ENCODE assay signal across 27 cellular contexts in the genomic region with DNA sequence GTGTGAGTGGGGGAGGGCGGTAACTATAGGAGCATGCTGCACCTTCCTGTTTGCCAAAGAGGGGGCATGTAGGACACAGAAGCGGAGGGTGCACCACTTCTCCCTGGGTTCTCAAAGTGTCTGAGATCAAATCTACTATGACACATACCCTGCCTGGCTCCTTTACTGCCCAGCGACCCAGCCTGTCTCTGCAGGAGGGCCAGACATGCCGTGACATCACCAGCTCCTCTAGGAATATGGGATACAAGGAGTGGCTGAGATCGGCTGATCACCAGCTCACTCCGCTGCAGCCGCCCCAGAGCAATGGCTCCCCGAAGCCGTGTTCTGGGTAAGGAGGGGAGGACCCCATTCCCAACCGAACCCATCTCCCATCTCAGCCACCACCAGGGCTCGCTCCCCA. TPM values are rescaled to one million over a fixed set of nuclear protein-coding genes. Genes with fewer than 3 reads are reported as not detected.
"Had no signal": no experiment of that assay in that cellular context is flagged by ENCODE, and none has a peak within 500 bp of the region (broad histone marks: within the 10 kb centered on the region; RNA-seq: fewer than 3 reads in every experiment).

No MANE protein-coding gene starts in this region.

- H3K27ac Mint-ChIP-seq: activated naive CD4-positive, alpha-beta T cell treated with anti-CD3 and anti-CD28 coated beads for 36 hours; activated naive CD8-positive, alpha-beta T cell treated with anti-CD3 and anti-CD28 coated beads, Interleukin-2, amount 50 U/mL, for 24 hours; activated T-helper 2 cell treated with anti-CD3 and anti-CD28 coated beads, Interferon-gamma antibody, Interleukin-2, Interleukin-4, amounts not matched to agents 10 μg/mL and 5 μg/mL and 100 μg/mL, durations not matched to agents 14 hours and 24 hours and 36 hours; nephron; progenitor cell of endocrine pancreas had no signal

- H3K9me3 Mint-ChIP-seq: activated naive CD4-positive, alpha-beta T cell treated with anti-CD3 and anti-CD28 coated beads for 36 hours; activated naive CD8-positive, alpha-beta T cell treated with anti-CD3 and anti-CD28 coated beads, Interleukin-2, amount 50 U/mL, for 24 hours; activated T-helper 2 cell treated with anti-CD3 and anti-CD28 coated beads, Interferon-gamma antibody, Interleukin-2, Interleukin-4, amounts not matched to agents 10 μg/mL and 5 μg/mL and 100 μg/mL, durations not matched to agents 14 hours and 24 hours and 36 hours; nephron had no signal

- H3K4me3 Mint-ChIP-seq: activated naive CD4-positive, alpha-beta T cell treated with anti-CD3 and anti-CD28 coated beads for 36 hours; activated naive CD8-positive, alpha-beta T cell treated with anti-CD3 and anti-CD28 coated beads, Interleukin-2, amount 50 U/mL, for 24 hours; nephron had no signal

- H3K27ac ChIP-seq: right atrium auricular region, transverse colon, VCaP had no signal

- H3K36me3 ChIP-seq: breast epithelium, right atrium auricular region, transverse colon had no signal

- H3K4me1 ChIP-seq: transverse colon had no signal

- H3K4me3 ChIP-seq: breast epithelium, right atrium auricular region, transverse colon had no signal

- H3K27me3 ChIP-seq: right atrium auricular region had no signal

- H3K9me3 ChIP-seq: breast epithelium, right atrium auricular region, transverse colon had no signal

- DNase-seq: activated CD4-positive, alpha-beta T cell treated with anti-CD3 and anti-CD28 coated beads for 1 hour; activated CD4-positive, alpha-beta T cell treated with anti-CD3 and anti-CD28 coated beads, Interleukin-2, amount 50 U/mL, for 4 hours; activated naive CD4-positive, alpha-beta T cell treated with anti-CD3 and anti-CD28 coated beads for 36 hours; activated naive CD8-positive, alpha-beta T cell treated with anti-CD3 and anti-CD28 coated beads, Interleukin-2, amount 50 U/mL, for 24 hours; activated T-cell treated with anti-CD3 and anti-CD28 coated beads, Interleukin-2, amount 50 U/mL, for 1 hour; dermis blood vessel endothelial cell; hippocampal formation; left ventricle myocardium superior; mesenchymal stem cell; small intestine; stimulated activated CD4-positive, alpha-beta T cell treated with anti-CD3 and anti-CD28 coated beads, Interleukin-4, amount 100 ng/mL, for 4 hours; stimulated activated CD8-positive, alpha-beta memory T cell treated with anti-CD3 and anti-CD28 coated beads, Interleukin-4, amount 100 ng/mL, for 48 hours; stimulated activated naive CD4-positive, alpha-beta T cell treated with Interleukin-2 at 50 U/mL for 16 hours; substantia nigra; transverse colon had no signal

- ATAC-seq: activated naive CD8-positive, alpha-beta T cell treated with anti-CD3 and anti-CD28 coated beads, Interleukin-2, amount 50 U/mL, for 24 hours; left ventricle myocardium superior had no signal

RNA-seq across cellular contexts. Expression of gene IGFL1, which starts 16.4 kb away (rescaled TPM):
- total RNA-seq: activated naive CD4-positive, alpha-beta T cell treated with anti-CD3 and anti-CD28 coated beads for 36 hours; activated T-helper 2 cell treated with anti-CD3 and anti-CD28 coated beads, Interferon-gamma antibody, Interleukin-2, Interleukin-4, amounts not matched to agents 10 μg/mL and 5 μg/mL and 100 μg/mL, durations not matched to agents 14 hours and 24 hours and 36 hours; aorta; breast epithelium; cerebellum; dermis blood vessel endothelial cell; epithelial cell of proximal tubule; kidney epithelial cell; left ventricle myocardium superior; omental fat pad; progenitor cell of endocrine pancreas; right atrium auricular region; T-helper 1 cell treated with Interleukin-12 subunit alpha and Interleukin-12 subunit beta and Interleukin-4 antibody, amounts not matched to agents 30 ng/mL and 1 ng/mL, for 36 hours; transverse colon had no signal
- polyA plus RNA-seq: aorta, small intestine had no signal
